Comparison of ENCODE assay signal across 1 cellular context in the genomic region with DNA sequence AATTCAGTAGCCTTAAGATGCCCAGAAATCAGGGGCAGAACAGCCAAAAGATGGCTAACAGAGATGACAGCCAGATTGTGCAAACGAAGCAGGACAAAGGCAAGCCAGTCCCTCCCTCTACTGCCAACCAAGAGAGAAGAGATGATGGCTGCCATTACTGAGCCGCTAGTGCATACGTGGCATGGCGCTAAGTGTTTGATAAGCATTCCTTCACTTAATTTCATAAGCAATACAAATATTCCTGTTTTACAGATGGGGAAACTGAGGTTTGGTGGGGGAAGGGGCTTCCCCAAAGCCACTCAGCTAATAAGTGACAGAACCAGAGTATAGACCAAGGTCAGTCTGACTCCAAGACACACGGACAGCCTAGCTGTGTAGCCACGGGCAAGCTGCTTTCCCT.
TF ChIP-seq lines count a peak whose summit lies in the region.

No MANE protein-coding gene starts in this region.

TF ChIP-seq in GM12891, 5 proteins besides CTCF, POLR2A, EP300 and RAD21:
- TF ChIP-seq TAF1 (IDR thresholded peaks at IDR 0.05; ENCODE audit: low read depth, low read length) (no peak), POU2F2 (IDR thresholded peaks at IDR 0.05; ENCODE audit: low read depth, low read length) (no peak), POLR2AphosphoS5 (IDR thresholded peaks at IDR 0.05; ENCODE audit: low read depth, low read length) (no peak), SPI1 (IDR thresholded peaks at IDR 0.05; ENCODE audit: low read depth, low read length) (no peak), PAX5 (IDR thresholded peaks at IDR 0.05; ENCODE audit: insufficient read depth, low read length, severe bottlenecking) (no peak)
TF ChIP-seq in GM12891: peak in this region for 0.
